ENCODE assay signal across 15 cellular contexts in genomic region chr14:53002576-53002975, GRCh38. TPM values are rescaled to one million over a fixed set of nuclear protein-coding genes. Genes with fewer than 3 reads are reported as not detected.
DNase-seq lines count a peak whose midpoint lies in the region; ATAC-seq and TF ChIP-seq lines count a peak whose summit lies in the region.
"Had no signal": no experiment of that assay in that cellular context is flagged by ENCODE, and none has a peak within 500 bp of the region (broad histone marks: within the 10 kb centered on the region; RNA-seq: fewer than 3 reads in every experiment).

No MANE protein-coding gene starts in this region.

- CTCF ChIA-PET in HEK293T (lab: Yijun Ruan, JAX), result no interaction called here

- no peak for TF ChIP-seq CTCF in DND-41 (IDR thresholded peaks at IDR 0.05; ENCODE audit: borderline replicate concordance, extremely low read depth, low read length, poor library complexity, severe bottlenecking)
- no peak for TF ChIP-seq CTCF in gastroesophageal sphincter (IDR thresholded peaks at IDR 0.05)

- no peaks in the 10 kb centered on the region for H4K20me1 ChIP-seq in DND-41 (ENCODE audit: insufficient read depth, low read length)

- H3K79me2 ChIP-seq in DND-41 (ENCODE audit: insufficient read depth, low read length), result no peaks in the 10 kb centered on the region

- POLR2A ChIA-PET in HEK293T (lab: Yijun Ruan, JAX), result interaction anchor here (1.2 kb wide), 1 partner anchor 33 kb away, joined by 3 read pairs; no protein-coding TSS in a partner anchor

- ATAC-seq in DND-41 (ENCODE audit: insufficient read depth, low read depth) (peak; percentile 69), gastroesophageal sphincter (no peak), HG02571 (IDR thresholded peaks at IDR 0.05; ENCODE audit: unreplicated experiment) (no peak), HG03175 (IDR thresholded peaks at IDR 0.05; ENCODE audit: unreplicated experiment) (no peak), GM21367 (IDR thresholded peaks at IDR 0.05; ENCODE audit: unreplicated experiment) (no peak)
- ATAC-seq: PC-3 had no signal

- no peak overlapping the region for H3K9ac ChIP-seq in DND-41 (ENCODE audit: low read depth, low read length)

- H3K36me3 ChIP-seq in DND-41 (ENCODE audit: insufficient read depth, low read length) (no peaks in the 10 kb centered on the region), gastroesophageal sphincter (no peaks in the 10 kb centered on the region)
- H3K36me3 ChIP-seq: sigmoid colon had no signal

- no peak overlapping the region for H2AFZ ChIP-seq in DND-41 (ENCODE audit: low read depth, low read length)

- H3K27ac ChIP-seq in DND-41 (ENCODE audit: low read length) (no peak overlapping the region), gastroesophageal sphincter (peak overlapping the region in 1 of 4 donors; percentile 44)
- H3K27ac ChIP-seq: sigmoid colon had no signal

- H3K4me3 ChIP-seq in DND-41 (ENCODE audit: low read depth in 1 of 2, low read length in 2 of 2) (no peak overlapping the region), gastroesophageal sphincter (no peak overlapping the region)
- H3K4me3 ChIP-seq: sigmoid colon had no signal

- 56% methylated on average over 4 of the region's 5 CpGs; no CpG with 5 or more reads in 1 of the 2 donors for WGBS in gastroesophageal sphincter (ENCODE audit: low coverage in 1 of 2), 2 donors

- H3K9me3 ChIP-seq in DND-41 (ENCODE audit: insufficient read depth, low read length, severe bottlenecking), result no peaks in the 10 kb centered on the region
- no peaks in the 10 kb centered on the region for H3K9me3 ChIP-seq in gastroesophageal sphincter
- H3K9me3 ChIP-seq: sigmoid colon had no signal

- in situ Hi-C loops in SK-MEL-5 (cut with HindIII; ENCODE audit: low pct_unique_long_range_greater_than_20kb, low sequenced_read_pairs), result no loop called here

- H3K4me2 ChIP-seq in DND-41 (ENCODE audit: insufficient read depth, low read length), result no peak overlapping the region

- no peak for TF ChIP-seq EP300 in gastroesophageal sphincter (IDR thresholded peaks at IDR 0.05)

- no peak for DNase-seq in DND-41
- no peak for DNase-seq in HEK293T (ENCODE audit: extremely low spot score)
- DNase-seq in SK-MEL-5 (ENCODE audit: low read depth, low spot score), result peak; percentile 36
- DNase-seq in left kidney (ENCODE audit: low read depth, low spot score), result peak; percentile 24
- DNase-seq: activated CD4-positive, alpha-beta T cell treated with anti-CD3 and anti-CD28 coated beads, Interleukin-2, amount 50 U/mL, for 1 hour; activated gamma-delta T cell treated with Interleukin-2 at 50 U/mL for 16 hours; hypothalamus; NCI-H2081 treated with DMSO at 0.1 percent for 48 hours; PC-3; sigmoid colon had no signal

- TF ChIP-seq POLR2A in gastroesophageal sphincter (IDR thresholded peaks at IDR 0.05), result no peak

- H3K4me1 ChIP-seq in DND-41 (ENCODE audit: insufficient read depth, low read length) (no peaks in the 10 kb centered on the region), gastroesophageal sphincter (peaks cover 5 to 26% (median 22%) of the 10 kb centered on the region in 3 donors)

- H3K27me3 ChIP-seq in DND-41 (ENCODE audit: insufficient read depth, low read length, poor library complexity) (no peaks in the 10 kb centered on the region), gastroesophageal sphincter (no peaks in the 10 kb centered on the region)
- H3K27me3 ChIP-seq: sigmoid colon had no signal

TF ChIP-seq in HEK293T, 16 proteins besides CTCF, POLR2A, EP300 and RAD21:
- TF ChIP-seq L3MBTL2 (conservative IDR thresholded peaks at IDR 0.05) (peak; percentile 27; the same call in 1 of the 2 replicates), PKNOX1 (IDR thresholded peaks at IDR 0.05) (no peak)

RNA-seq across cellular contexts. Expression of gene FERMT2, which starts 51.7 kb away (rescaled TPM):
- total RNA-seq in SK-MEL-5 (2014; rRNA removed; shearing (Covaris generic)), result 38.0 and 40.8 TPM in 2 replicates
- 23.2 and 24.8 TPM in 2 replicates for polyA plus RNA-seq in SK-MEL-5 (2015; cell fraction: cytosol; rRNA removed)
- polyA plus RNA-seq in SK-MEL-5 (2015; cell fraction: nucleus; rRNA removed), result 30.3 and 32.6 TPM in 2 replicates
- 100 to 1,000 TPM; 364 to 398 (median 388) TPM for total RNA-seq in gastroesophageal sphincter
- total RNA-seq: HT-29 had no signal

Comparison
In these comparisons a context has a peak if more than half of its experiments do, and no peak if none do; other contexts are left out.
1. DNase-seq: peak in SK-MEL-5 (single experiment) and left kidney (single experiment); none in DND-41 (single experiment) and HEK293T (single experiment).